Comparison of ENCODE assay signal across 34 cellular contexts in genomic region chr22:11325767-11326166, GRCh38.
"Had no signal": no experiment of that assay in that cellular context is flagged by ENCODE, and none has a peak within 500 bp of the region (broad histone marks: within the 10 kb centered on the region; RNA-seq: fewer than 3 reads in every experiment).

No MANE protein-coding gene starts in this region.

- H3K4me3 ChIP-seq: MG63 had no signal

- H3K27me3 ChIP-seq: MG63 had no signal

- DNase-seq: Karpas-422, Kasumi-1, MG63, MM.1S, MV-4-11, NCI-H1048, NCI-H1092, NCI-H1092 treated with DMSO at 0.1 percent for 48 hours, NCI-H1105, NCI-H1105 treated with DMSO at 0.1 percent for 48 hours, NCI-H1417, NCI-H1417 treated with DMSO at 0.1 percent for 48 hours, NCI-H1436, NCI-H1436 treated with DMSO at 0.1 percent for 48 hours, NCI-H146, NCI-H1694, NCI-H1694 treated with DMSO at 0.1 percent for 48 hours, NCI-H187, NCI-H187 treated with DMSO at 0.1 percent for 48 hours, NCI-H1930, NCI-H2029, NCI-H2029 treated with DMSO at 0.1 percent for 48 hours, NCI-H2081, NCI-H2081 treated with DMSO at 0.1 percent for 48 hours, NCI-H2107, NCI-H2171, NCI-H2171 treated with DMSO at 0.1 percent for 48 hours, NCI-H2227 treated with DMSO at 0.1 percent for 48 hours, NCI-H226, NCI-H345, NCI-H446, NCI-H446 treated with DMSO at 0.1 percent for 48 hours, NCI-H510A, NCI-H510A treated with DMSO at 0.1 percent for 48 hours had no signal

- H3K36me3 ChIP-seq: MG63 had no signal

- H3K9me3 ChIP-seq: MG63 had no signal
